In genomic region chr11:29963068-29963467, GRCh38 we compare ENCODE assay signal across 4 cellular contexts. TPM values are rescaled to one million over a fixed set of nuclear protein-coding genes. Genes with fewer than 3 reads are reported as not detected.
"Had no signal": no experiment of that assay in that cellular context is flagged by ENCODE, and none has a peak within 500 bp of the region (broad histone marks: within the 10 kb centered on the region; RNA-seq: fewer than 3 reads in every experiment).

No MANE protein-coding gene starts in this region.

- H3K4me3 ChIP-seq: GM12878 had no signal

- DNase-seq: GDM1, GF-D8 had no signal

RNA-seq across cellular contexts. Expression of gene KCNA4, which starts 53.8 kb away (rescaled TPM):
- total RNA-seq: G401, GM12878 had no signal
- polyA plus RNA-seq: GM12878 had no signal
